In genomic region chr4:74874785-74875367, GRCh38 we compare ENCODE assay signal across 8 cellular contexts. TPM values are rescaled to one million over a fixed set of nuclear protein-coding genes. Genes with fewer than 3 reads are reported as not detected.
A peak's percentile ranks its signal among the peaks of the same experiment; 100 is the strongest.
DNase-seq lines count a peak whose midpoint lies in the region; ATAC-seq, FAIRE-seq and TF ChIP-seq lines count a peak whose summit lies in the region.

No MANE protein-coding gene starts in this region.

- no peaks in the 10 kb centered on the region for H3K23me2 ChIP-seq in H1 (ENCODE audit: low read depth, low read length)

- no peaks in the 10 kb centered on the region for H3K9me2 ChIP-seq in GM23338 (ENCODE audit: insufficient read depth)

- H3K4me3 Mint-ChIP-seq in GM23338: no peak overlapping the region

- H3K9me3 Mint-ChIP-seq in GM23338: no peaks in the 10 kb centered on the region

- H4K5ac ChIP-seq in H1 (ENCODE audit: insufficient read length, low read depth, low read length): no peak overlapping the region

- H3K36me3 ChIP-seq in GM23338 (ENCODE audit: insufficient read depth): no peaks in the 10 kb centered on the region
- H3K36me3 ChIP-seq in H1 (ENCODE audit: control insufficient read depth in 2 of 4, insufficient read depth in 4 of 4, low read length in 3 of 4): no peaks in the 10 kb centered on the region

- peak; percentile 95 for ATAC-seq in GM23338

- no peak overlapping the region for H3K14ac ChIP-seq in H1 (ENCODE audit: insufficient read length)

- no peaks in the 10 kb centered on the region for H3K9me3 ChIP-seq in H1 (ENCODE audit: insufficient read depth in 2 of 2, low read depth in 1 of 2, low read length in 1 of 2)

- TF ChIP-seq RAD21 in H1 (IDR thresholded peaks at IDR 0.05 in 1 of 2, conservative IDR thresholded peaks at IDR 0.05 in 1 of 2; ENCODE audit: low read depth in 2 of 2, low read length in 2 of 2): peak; percentile 86

- no peak overlapping the region for H3K56ac ChIP-seq in H1 (replicated peaks; ENCODE audit: insufficient read length, low read depth, low read length)

- no peak overlapping the region for H2BK15ac ChIP-seq in H1 (ENCODE audit: low read length)

- no peak for TF ChIP-seq POLR2A in H1 (IDR thresholded peaks at IDR 0.05; ENCODE audit: control extremely low read depth in 1 of 2, low read depth in 2 of 2, low read length in 2 of 2)

- H2AFZ ChIP-seq in GM23338 (no peak overlapping the region), H1 (ENCODE audit: low read length) (no peak overlapping the region)

- H3K27ac ChIP-seq in GM23338 (ENCODE audit: low read depth) (no peak overlapping the region), H1 (ENCODE audit: low read depth, low read length) (no peak overlapping the region)

- H3K36me3 Mint-ChIP-seq in GM23338 (ENCODE audit: low read depth): no peaks in the 10 kb centered on the region

- H3K4me1 Mint-ChIP-seq in GM23338: peaks cover 6% of the 10 kb centered on the region; the same call in 2 of the 3 replicates

- H2BK20ac ChIP-seq in H1 (ENCODE audit: low read length): no peak overlapping the region

- POLR2A ChIA-PET in H1 (lab: Charles Lee; ENCODE audit: partially characterized antibody): interaction anchor here (0.7 kb wide), 1 partner anchor 59 kb away, joined by 3 read pairs; no protein-coding TSS in a partner anchor

- H2BK5ac ChIP-seq in H1 (ENCODE audit: low read depth, low read length): no peak overlapping the region

- no peak overlapping the region for H3K9ac ChIP-seq in H1 (replicated peaks in 1 of 4; ENCODE audit: extremely low read depth in 1 of 4, low read depth in 3 of 4, low read length in 3 of 4)

- H2AK5ac ChIP-seq in H1 (ENCODE audit: low read depth, low read length): no peak overlapping the region

- H3K23ac ChIP-seq in H1 (ENCODE audit: insufficient read length): no peak overlapping the region

- WGBS in H1 (ENCODE audit: extremely low coverage in 1 of 2, insufficient coverage in 1 of 2, insufficient read length in 1 of 2, insufficient replicate concordance in 2 of 2, low coverage in 1 of 2, low lambda C conversion rate in 2 of 2, missing lambda C conversion rate in 1 of 2), 2 experiments: 42% methylated on average over 1 of the region's 1 CpG; no CpG with 5 or more reads in 1 of the 2 experiments

- FAIRE-seq in A204.1 (lab: Jason Lieb, UNC): peak; percentile 91
- peak; percentile 99 for FAIRE-seq in H1 (lab: Jason Lieb, UNC)

- H3K4me1 ChIP-seq in GM23338 (ENCODE audit: insufficient read depth) (no peaks in the 10 kb centered on the region; the same call in 1 of the 2 replicates), H1 (replicated peaks in 1 of 4; ENCODE audit: control insufficient read depth in 3 of 4, insufficient read depth in 4 of 4, low read length in 3 of 4) (no peaks in the 10 kb centered on the region)

- H3K27me3 ChIP-seq in GM23338 (ENCODE audit: insufficient read depth) (no peaks in the 10 kb centered on the region), H1 (replicated peaks in 1 of 4; ENCODE audit: control insufficient read depth in 3 of 4, extremely low read depth in 1 of 4, insufficient read depth in 3 of 4, low read length in 3 of 4) (no peaks in the 10 kb centered on the region)

- H2BK12ac ChIP-seq in H1 (ENCODE audit: low read depth, low read length): no peak overlapping the region

- no peaks in the 10 kb centered on the region for H3K79me2 ChIP-seq in GM23338 (replicated peaks; ENCODE audit: insufficient read depth)
- H3K79me2 ChIP-seq in H1 (ENCODE audit: control insufficient read depth in 1 of 2, insufficient read depth in 2 of 2, low read length in 2 of 2): no peaks in the 10 kb centered on the region

- TF ChIP-seq CTCF in GM23338 (conservative IDR thresholded peaks at IDR 0.05; ENCODE audit: low read depth in 2 of 2) (peak; percentile 93 to 94), H1 (IDR thresholded peaks at IDR 0.05; ENCODE audit: control extremely low read depth in 1 of 3, insufficient read depth in 1 of 3, low read depth in 1 of 3, low read length in 3 of 3) (peak in 2 of 3 experiments; percentile 65 to 84; a peak in 3 of 4 replicates)

- H3K4me3 ChIP-seq in GM23338: no peak overlapping the region
- H3K4me3 ChIP-seq in H1 (ENCODE audit: extremely low read depth in 1 of 4, insufficient read depth in 2 of 4, low read depth in 3 of 4, low read length in 4 of 4): no peak overlapping the region

- H3K27me3 Mint-ChIP-seq in GM23338 (ENCODE audit: insufficient read depth, low read depth, poor library complexity): no peaks in the 10 kb centered on the region

- no peaks in the 10 kb centered on the region for H4K20me1 ChIP-seq in GM23338 (replicated peaks; ENCODE audit: insufficient read depth)
- no peaks in the 10 kb centered on the region for H4K20me1 ChIP-seq in H1 (replicated peaks in 1 of 2; ENCODE audit: control insufficient read depth in 1 of 2, insufficient read depth in 2 of 2, low read length in 2 of 2)

- H2BK120ac ChIP-seq in H1 (replicated peaks; ENCODE audit: low read depth, low read length): no peak overlapping the region

- no peak overlapping the region for H3K18ac ChIP-seq in H1 (ENCODE audit: extremely low read depth, low read length)

- DNase-seq in GDM1 (lab: John Stamatoyannopoulos, UW) (peak; percentile 53), GM23338 (ENCODE audit: low spot score) (peak; percentile 89), Kasumi-1 (lab: John Stamatoyannopoulos, UW) (peak; percentile 81 to 85), RPMI8226 (peak; percentile 77), H1 (ENCODE audit: low read depth in 1 of 2, low spot score in 2 of 2) (no peak), lung microvascular endothelial cell (ENCODE audit: low read depth in 2 of 2) (peak; percentile 78 to 88), ureter (ENCODE audit: low spot score) (peak; percentile 73)

- no peaks in the 10 kb centered on the region for H3F3A ChIP-seq in GM23338 (replicated peaks; ENCODE audit: low read depth)

- no peak for TF ChIP-seq EP300 in H1 (IDR thresholded peaks at IDR 0.05; ENCODE audit: borderline replicate concordance in 1 of 2, low read depth in 2 of 2, low read length in 2 of 2)

- no peaks in the 10 kb centered on the region for H3K79me1 ChIP-seq in H1 (ENCODE audit: low read depth, low read length)

- H3K27ac Mint-ChIP-seq in GM23338: no peak overlapping the region

- H3K4me2 ChIP-seq in GM23338 (no peak overlapping the region), H1 (ENCODE audit: insufficient read depth in 1 of 2, low read depth in 2 of 2, low read length in 2 of 2) (no peak overlapping the region)

- no peak overlapping the region for H3K4ac ChIP-seq in H1 (replicated peaks; ENCODE audit: insufficient read length, low read depth, low read length)

- H4K91ac ChIP-seq in H1 (replicated peaks; ENCODE audit: insufficient read length, low read length): no peak overlapping the region

- CTCF ChIA-PET in H1 (lab: Charles Lee; ENCODE audit: partially characterized antibody): interaction anchor here (0.6 to 3.9 kb wide), 31 partner anchors 8 to 613 kb away, joined by 3 to 42 read pairs (median 5); partner anchors contain the start of genes BTC and PARM1

- H4K8ac ChIP-seq in H1 (ENCODE audit: extremely low read depth, insufficient read depth, low read length): no peak overlapping the region

TF ChIP-seq in GM23338, 12 proteins besides CTCF, POLR2A, EP300 and RAD21:
- no peak for TF ChIP-seq STAT1 (IDR thresholded peaks at IDR 0.05; ENCODE audit: unreplicated experiment)
TF ChIP-seq in GM23338: peak in this region for 0.

TF ChIP-seq in H1, 55 proteins besides CTCF, POLR2A, EP300 and RAD21:
- TF ChIP-seq YY1 (IDR thresholded peaks at IDR 0.05; ENCODE audit: low read depth, low read length) (peak; percentile 44; the same call in 1 of the 2 replicates), NANOG (IDR thresholded peaks at IDR 0.05; ENCODE audit: insufficient read depth, low read depth, low read length, poor library complexity, severe bottlenecking) (no peak)
TF ChIP-seq in H1: peak in this region for 1.

RNA-seq across cellular contexts. Expression of gene PARM1, which starts 58.0 kb away (rescaled TPM):
- total RNA-seq in GM23338 (2014; rRNA removed; shearing (Covaris generic)): 9.4 and 10.4 TPM in 2 replicates
- polyA plus RNA-seq in GM23338 (2016; fragmentation: Nextera tagmentation; extraction: Ambion mirVana) (4.3 and 4.9 TPM in 2 replicates), H1 (2011; rRNA removed) (2.0 and 2.3 TPM in 2 replicates)
- 5.2 and 5.3 TPM in 2 replicates for total RNA-seq in H1 (2021; fragmentation: NEBNext Ultra II Directional; extraction: Animal tissue kit (Norgen Biotek cat#: 25700))
- polyA plus RNA-seq in H1 (2011; cell fraction: cytosol; rRNA removed): 1.7 TPM
- 1.9 TPM for polyA plus RNA-seq in H1 (2011; cell fraction: nucleus; rRNA removed)
- 1.9 to 3.6 TPM (median 2.9 TPM) in 4 replicates for polyA plus RNA-seq in H1 (2012, experiment 1 of 2)
- polyA plus RNA-seq in H1 (2012, experiment 2 of 2): 1.1 TPM
- 7.2 TPM for polyA plus RNA-seq in H1 (2013, experiment 1 of 2)
- 9.0 TPM for polyA plus RNA-seq in H1 (2013, experiment 2 of 2)
- polyA minus RNA-seq in H1 (2011; rRNA and poly(A)+ RNA removed): 1.7 and 2.0 TPM in 2 replicates
- 1.5 TPM for polyA minus RNA-seq in H1 (2011; cell fraction: cytosol; rRNA and poly(A)+ RNA removed)
- polyA minus RNA-seq in H1 (2011; cell fraction: nucleus; rRNA and poly(A)+ RNA removed): 1.9 TPM
- total RNA-seq in lung microvascular endothelial cell (under 0.01 TPM in 1 of 2 replicates, not detected in the other), ureter (134 TPM)

Comparison
In these comparisons a context has a peak if more than half of its experiments do, and no peak if none do; other contexts are left out.
1. DNase-seq: peak in GDM1 (single experiment), GM23338 (single experiment), Kasumi-1 (2 of 2), RPMI8226 (single experiment), lung microvascular endothelial cell (2 of 2) and ureter (single experiment); none in H1 (0 of 2).
2. RNA of gene PARM1, which starts 58.0 kb away (total RNA-seq): 134 TPM in ureter (single experiment); 9.4 to 10.4 TPM in GM23338, 5.2 to 5.3 TPM in H1 and under 0.01 TPM in lung microvascular endothelial cell; every median in the first group is over 10 times any median in the second.